Comparison of ENCODE assay signal across 9 cellular contexts in the genomic region with DNA sequence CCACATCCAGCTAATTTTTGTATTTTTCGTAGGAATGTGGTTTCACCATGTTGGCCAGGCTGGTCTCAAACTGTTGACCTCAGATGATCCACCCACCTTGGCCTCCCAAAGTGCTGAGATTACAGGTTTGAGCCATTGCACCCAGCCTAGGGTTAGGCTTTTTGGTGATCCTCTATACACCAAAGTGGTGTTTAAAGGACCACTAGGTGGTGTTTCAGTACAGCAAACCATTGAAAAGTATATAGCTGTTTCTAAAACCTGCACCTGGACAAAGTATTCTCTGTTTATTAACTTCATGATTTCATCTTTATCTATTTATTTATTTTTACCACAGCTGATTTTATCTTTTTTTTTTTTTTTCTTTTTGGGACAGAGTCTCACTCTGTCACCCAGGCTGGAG.
DNase-seq lines count a peak whose midpoint lies in the region; ATAC-seq and TF ChIP-seq lines count a peak whose summit lies in the region.
"Had no signal": no experiment of that assay in that cellular context is flagged by ENCODE, and none has a peak within 500 bp of the region (broad histone marks: within the 10 kb centered on the region; RNA-seq: fewer than 3 reads in every experiment).

No MANE protein-coding gene starts in this region.

- no peaks in the 10 kb centered on the region for H3K27me3 Mint-ChIP-seq in endothelial cell (ENCODE audit: unreplicated experiment)

- DNase-seq in RPMI7951 (ENCODE audit: low read depth) (peak; percentile 6), germinal center (ENCODE audit: low spot score) (peak; percentile 9), Ammon's horn (ENCODE audit: low spot score) (no peak), endothelial cell (ENCODE audit: low spot score) (no peak)
- DNase-seq in stimulated activated naive CD4-positive, alpha-beta T cell treated with Interleukin-2 at 50 U/mL for 16 hours (lab: John Stamatoyannopoulos, UW) = no peak

- no peaks in the 10 kb centered on the region for H3K9me3 Mint-ChIP-seq in endothelial cell (ENCODE audit: unreplicated experiment)

- no peak overlapping the region for H3K4me3 Mint-ChIP-seq in endothelial cell (ENCODE audit: unreplicated experiment)

- peak; percentile 41 for TF ChIP-seq CTCF in C4-2B (conservative IDR thresholded peaks at IDR 0.05)
- no peak for TF ChIP-seq CTCF in endothelial cell (IDR thresholded peaks at IDR 0.05; ENCODE audit: unreplicated experiment)

- H3K4me1 Mint-ChIP-seq in endothelial cell (ENCODE audit: unreplicated experiment) = peaks cover 6% of the 10 kb centered on the region

- peak; percentile 63 for ATAC-seq in GM21723 (IDR thresholded peaks at IDR 0.05; ENCODE audit: unreplicated experiment)
- ATAC-seq in HG03354 (IDR thresholded peaks at IDR 0.05; ENCODE audit: poor library complexity, severe bottlenecking, unreplicated experiment) = no peak

- no peaks in the 10 kb centered on the region for H3K36me3 Mint-ChIP-seq in endothelial cell (ENCODE audit: low read depth, unreplicated experiment)

- no peak overlapping the region for H3K27ac ChIP-seq in C4-2B
- H3K27ac ChIP-seq: neutrophil had no signal

- no peak overlapping the region for H3K27ac Mint-ChIP-seq in endothelial cell (ENCODE audit: unreplicated experiment)

Comparison
In these comparisons a context has a peak if more than half of its experiments do, and no peak if none do; other contexts are left out.
1. DNase-seq: peak in RPMI7951 (single experiment) and germinal center (single experiment); none in stimulated activated naive CD4-positive, alpha-beta T cell treated with Interleukin-2 at 50 U/mL for 16 hours (single experiment), Ammon's horn (single experiment) and endothelial cell (single experiment).